In the genomic region with DNA sequence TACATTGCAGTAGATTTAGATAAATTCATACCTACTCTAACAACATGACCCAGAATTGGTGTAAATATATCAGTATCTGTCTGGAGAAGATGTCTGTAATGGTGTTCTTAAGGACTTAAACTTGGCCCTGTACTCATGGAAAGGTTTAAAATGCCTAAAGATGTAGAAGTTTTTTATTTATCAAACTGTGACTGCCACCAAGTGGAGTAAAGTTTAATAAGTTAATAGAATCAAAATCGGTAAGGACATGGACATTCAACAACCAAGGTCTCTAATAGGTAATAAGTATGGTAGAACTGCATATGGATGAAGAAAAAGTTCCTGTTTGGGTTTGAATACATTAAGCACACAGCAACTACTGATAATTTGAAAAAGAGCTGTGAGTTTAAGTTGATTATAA, we compare ENCODE assay signal across 14 cellular contexts.
DNase-seq lines count a peak whose midpoint lies in the region; ATAC-seq and TF ChIP-seq lines count a peak whose summit lies in the region.
"Had no signal": no experiment of that assay in that cellular context is flagged by ENCODE, and none has a peak within 500 bp of the region (broad histone marks: within the 10 kb centered on the region; RNA-seq: fewer than 3 reads in every experiment).

No MANE protein-coding gene starts in this region.

- no TSS peak for BruUV-seq in OCI-LY7 (replicated peaks; lab: Mats Ljungman, UMichigan)

- H2AFZ ChIP-seq in OCI-LY7 (ENCODE audit: low read length) = no peak overlapping the region
- H2AFZ ChIP-seq in fibroblast of lung (ENCODE audit: low read length) = no peak overlapping the region

- H3K27me3 ChIP-seq in fibroblast of lung (ENCODE audit: control insufficient read depth, insufficient read depth, low read length) = no peaks in the 10 kb centered on the region

- H3K4me2 ChIP-seq in OCI-LY7 (ENCODE audit: low read length) (no peak overlapping the region), fibroblast of lung (ENCODE audit: extremely low read depth, insufficient read depth, low read length) (no peak overlapping the region)

- H3K36me3 ChIP-seq in OCI-LY7 (ENCODE audit: insufficient read depth, low read length) = no peaks in the 10 kb centered on the region
- no peaks in the 10 kb centered on the region for H3K36me3 ChIP-seq in fibroblast of lung (ENCODE audit: control insufficient read depth, insufficient read depth, low read length)
- H3K36me3 ChIP-seq: thoracic aorta had no signal

- H3K4me3 ChIP-seq in OCI-LY7 (ENCODE audit: low read depth, low read length, poor library complexity, severe bottlenecking) = no peak overlapping the region
- H3K4me3 ChIP-seq in fibroblast of lung (replicated peaks in 1 of 4; ENCODE audit: control extremely low read depth in 1 of 4, insufficient read depth in 1 of 4, low read depth in 3 of 4, low read length in 4 of 4) = no peak overlapping the region
- H3K4me3 ChIP-seq: thoracic aorta had no signal

- H3K4me1 ChIP-seq in OCI-LY7 (ENCODE audit: insufficient read depth, low read length, poor library complexity, severe bottlenecking) (no peaks in the 10 kb centered on the region), fibroblast of lung (ENCODE audit: control insufficient read depth, extremely low read depth, insufficient read depth, low read length) (no peaks in the 10 kb centered on the region)

- H3K27ac ChIP-seq in OCI-LY7 (ENCODE audit: low read depth, low read length, poor library complexity, severe bottlenecking) = no peak overlapping the region
- no peak overlapping the region for H3K27ac ChIP-seq in fibroblast of lung (ENCODE audit: insufficient read depth, low read length)
- H3K27ac ChIP-seq: thoracic aorta had no signal

- H3K9me2 ChIP-seq in OCI-LY7 (ENCODE audit: insufficient read depth, low read length) = no peaks in the 10 kb centered on the region

- H3K9me3 ChIP-seq in OCI-LY7 (ENCODE audit: low read length) = no peaks in the 10 kb centered on the region
- H3K9me3 ChIP-seq in fibroblast of lung (ENCODE audit: control insufficient read depth, insufficient read depth, low read depth, low read length) = no peaks in the 10 kb centered on the region
- H3K9me3 ChIP-seq: thoracic aorta had no signal

- CTCF ChIA-PET in OCI-LY7 (lab: Charles Lee; ENCODE audit: unreplicated experiment) = no interaction called here

- no peak overlapping the region for H3K9ac ChIP-seq in fibroblast of lung (ENCODE audit: insufficient read depth, low read length)

- POLR2A ChIA-PET in OCI-LY7 (lab: Charles Lee) = no interaction called here

- intact Hi-C loops in OCI-LY7 (cut with micrococcal nuclease; ENCODE audit: unreplicated experiment) = no loop called here

- peak; percentile 30; the same call in 1 of the 2 replicates for TF ChIP-seq CTCF in OCI-LY7 (conservative IDR thresholded peaks at IDR 0.05; ENCODE audit: low read length)
- no peak for TF ChIP-seq CTCF in fibroblast of lung (conservative IDR thresholded peaks at IDR 0.05 in 1 of 2, IDR thresholded peaks at IDR 0.05 in 1 of 2; ENCODE audit: low read depth in 1 of 2, low read length in 2 of 2)

- H4K20me1 ChIP-seq in OCI-LY7 (ENCODE audit: insufficient read depth, low read length) = no peaks in the 10 kb centered on the region
- H4K20me1 ChIP-seq in fibroblast of lung (ENCODE audit: control insufficient read depth, extremely low read depth, insufficient read depth, low read length) = no peaks in the 10 kb centered on the region

- no peaks in the 10 kb centered on the region for H3K79me2 ChIP-seq in OCI-LY7 (ENCODE audit: insufficient read depth, low read depth, low read length)
- no peaks in the 10 kb centered on the region for H3K79me2 ChIP-seq in fibroblast of lung (ENCODE audit: control insufficient read depth, insufficient read depth, low read length)

- DNase-seq in NCI-H82 (lab: John Stamatoyannopoulos, UW) (peak; percentile 2), NCI-H82 treated with DMSO at 0.1 percent for 48 hours (lab: John Stamatoyannopoulos, UW; ENCODE audit: unreplicated experiment) (no peak), OCI-LY7 (ENCODE audit: low spot score) (no peak), fibroblast of lung (ENCODE audit: low read depth in 2 of 2) (peak; percentile 41 to 53), superior temporal gyrus (ENCODE audit: extremely low spot score) (peak; percentile 69), DMS79 (lab: John Stamatoyannopoulos, UW) (no peak)
- DNase-seq: caudate nucleus; naive B cell; NCI-H1105 treated with DMSO at 0.1 percent for 48 hours; stimulated activated CD4-positive, alpha-beta T cell treated with anti-CD3 and anti-CD28 coated beads, Interleukin-2, amount 100 ng/mL, for 24 hours; T-cell had no signal

- ATAC-seq in HG03565 (IDR thresholded peaks at IDR 0.05; ENCODE audit: unreplicated experiment) (no peak), GM21423 (IDR thresholded peaks at IDR 0.05; ENCODE audit: unreplicated experiment) (no peak)
- ATAC-seq: T-cell had no signal

Comparison
In these comparisons a context has a peak if more than half of its experiments do, and no peak if none do; other contexts are left out.
1. DNase-seq: peak in NCI-H82 (single experiment), fibroblast of lung (2 of 2) and superior temporal gyrus (single experiment); none in NCI-H82 treated with DMSO at 0.1 percent for 48 hours (single experiment), OCI-LY7 (single experiment) and DMS79 (single experiment).